In the genomic region with DNA sequence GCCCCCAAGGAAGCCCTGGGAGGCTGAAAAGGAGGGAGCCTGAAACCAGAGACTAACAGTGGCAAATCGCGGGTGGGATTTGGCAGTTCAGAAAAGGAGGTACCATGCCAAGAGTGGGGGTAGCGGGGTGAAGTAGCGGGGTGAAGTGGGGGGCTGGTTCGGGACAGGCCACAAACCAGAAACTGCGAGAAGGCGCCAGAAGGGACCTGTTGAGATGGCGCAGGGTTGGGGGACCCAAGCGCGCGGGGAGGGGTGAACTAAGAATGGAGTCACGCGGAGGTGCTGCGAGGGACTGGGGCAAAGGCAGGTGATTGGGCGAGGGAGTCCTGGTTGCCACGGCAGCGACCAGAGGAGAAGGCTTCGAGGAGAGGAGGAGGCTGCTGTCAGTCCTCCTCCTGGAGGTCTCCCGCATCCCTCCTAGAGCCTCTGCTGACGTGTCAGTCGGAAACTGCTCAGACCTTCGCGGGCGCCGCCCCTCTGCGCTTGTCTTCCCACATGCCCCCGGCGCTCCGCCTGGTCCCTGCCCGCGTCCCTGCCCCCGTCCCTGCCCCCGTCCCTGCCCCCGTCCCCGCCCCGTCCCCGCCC, we compare ENCODE assay signal across 8 cellular contexts. TPM values are rescaled to one million over a fixed set of nuclear protein-coding genes. Genes with fewer than 3 reads are reported as not detected.
DNase-seq lines count a peak whose midpoint lies in the region; ATAC-seq, FAIRE-seq and TF ChIP-seq lines count a peak whose summit lies in the region.

No MANE protein-coding gene starts in this region.

- peak; percentile 62; the same call in 1 of the 2 replicates for TF ChIP-seq POLR2A in H54 (IDR thresholded peaks at IDR 0.05; ENCODE audit: low read depth, low read length)

- peak; percentile 97 to 98 for ATAC-seq in natural killer cell treated with Interleukin-12 subunit alpha and Interleukin-12 subunit beta and Interleukin-15 and Interleukin-18, amount 100 ng/mL, for 72 hours

- intact Hi-C loops in activated T-helper 2 cell treated with anti-CD3 and anti-CD28 coated beads, Interferon-gamma antibody, Interleukin-2, Interleukin-4, amounts not matched to agents 10 μg/mL and 5 μg/mL and 100 μg/mL, durations not matched to agents 14 hours and 24 hours and 36 hours (cut with micrococcal nuclease) = loop anchor here (1.0 to 10.0 kb wide), 4 partner anchors 27 to 1743 kb away; a partner anchor contains a TSS

- peak overlapping the region; percentile 75 for H3K27ac Mint-ChIP-seq in activated T-helper 2 cell treated with anti-CD3 and anti-CD28 coated beads, Interferon-gamma antibody, Interleukin-2, Interleukin-4, amounts not matched to agents 10 μg/mL and 5 μg/mL and 100 μg/mL, durations not matched to agents 14 hours and 24 hours and 36 hours
- peak overlapping the region; percentile 69 to 90 for H3K27ac Mint-ChIP-seq in natural killer cell treated with Interleukin-12 subunit alpha and Interleukin-12 subunit beta and Interleukin-15 and Interleukin-18, amount 100 ng/mL, for 72 hours

- TF ChIP-seq CTCF in LNCaP clone FGC (IDR thresholded peaks at IDR 0.05; ENCODE audit: control insufficient read depth, extremely low read depth, insufficient read depth) = no peak

- DNase-seq in Daoy (ENCODE audit: low read depth) (peak; percentile 99), H54 (ENCODE audit: insufficient read length, low spot score) (peak; percentile 93), LNCaP clone FGC (ENCODE audit: low read depth) (peak; percentile 62), RPMI8226 (peak; percentile 95), fibroblast of peridontal ligament (ENCODE audit: extremely low read depth) (peak; percentile 98)
- DNase-seq in activated T-helper 2 cell treated with anti-CD3 and anti-CD28 coated beads, Interferon-gamma antibody, Interleukin-2, Interleukin-4, amounts not matched to agents 10 μg/mL and 5 μg/mL and 100 μg/mL, durations not matched to agents 14 hours and 24 hours and 36 hours (ENCODE audit: low spot score) = peak; percentile 89
- peak; percentile 96 for DNase-seq in natural killer cell treated with Interleukin-12 subunit alpha and Interleukin-12 subunit beta and Interleukin-15 and Interleukin-18, amount 100 ng/mL, for 72 hours (ENCODE audit: low spot score)
- DNase-seq in stimulated activated naive CD4-positive, alpha-beta T cell (lab: John Stamatoyannopoulos, UW) = peak; percentile 87 to 94 (median 90)

- H3K4me3 ChIP-seq in LNCaP clone FGC (ENCODE audit: low read depth, low read length) = peak overlapping the region; percentile 37

- H3K4me1 Mint-ChIP-seq in activated T-helper 2 cell treated with anti-CD3 and anti-CD28 coated beads, Interferon-gamma antibody, Interleukin-2, Interleukin-4, amounts not matched to agents 10 μg/mL and 5 μg/mL and 100 μg/mL, durations not matched to agents 14 hours and 24 hours and 36 hours (ENCODE audit: low read depth) = peaks cover 25% of the 10 kb centered on the region
- peaks cover 17 to 36% of the 10 kb centered on the region in 2 donors for H3K4me1 Mint-ChIP-seq in natural killer cell treated with Interleukin-12 subunit alpha and Interleukin-12 subunit beta and Interleukin-15 and Interleukin-18, amount 100 ng/mL, for 72 hours (ENCODE audit: low read depth in 2 of 2)

- FAIRE-seq in H54 (lab: Jason Lieb, UNC) = peak; percentile 66

- H3K27me3 Mint-ChIP-seq in activated T-helper 2 cell treated with anti-CD3 and anti-CD28 coated beads, Interferon-gamma antibody, Interleukin-2, Interleukin-4, amounts not matched to agents 10 μg/mL and 5 μg/mL and 100 μg/mL, durations not matched to agents 14 hours and 24 hours and 36 hours (ENCODE audit: low read depth) = peaks cover 36% of the 10 kb centered on the region
- peaks cover 26 to 39% of the 10 kb centered on the region in 2 donors for H3K27me3 Mint-ChIP-seq in natural killer cell treated with Interleukin-12 subunit alpha and Interleukin-12 subunit beta and Interleukin-15 and Interleukin-18, amount 100 ng/mL, for 72 hours

- peaks cover 8% of the 10 kb centered on the region for H3K36me3 Mint-ChIP-seq in activated T-helper 2 cell treated with anti-CD3 and anti-CD28 coated beads, Interferon-gamma antibody, Interleukin-2, Interleukin-4, amounts not matched to agents 10 μg/mL and 5 μg/mL and 100 μg/mL, durations not matched to agents 14 hours and 24 hours and 36 hours (ENCODE audit: low read depth)
- peaks cover 10% of the 10 kb centered on the region for H3K36me3 Mint-ChIP-seq in natural killer cell treated with Interleukin-12 subunit alpha and Interleukin-12 subunit beta and Interleukin-15 and Interleukin-18, amount 100 ng/mL, for 72 hours

- H3K9me3 Mint-ChIP-seq in activated T-helper 2 cell treated with anti-CD3 and anti-CD28 coated beads, Interferon-gamma antibody, Interleukin-2, Interleukin-4, amounts not matched to agents 10 μg/mL and 5 μg/mL and 100 μg/mL, durations not matched to agents 14 hours and 24 hours and 36 hours = no peaks in the 10 kb centered on the region
- no peaks in the 10 kb centered on the region for H3K9me3 Mint-ChIP-seq in natural killer cell treated with Interleukin-12 subunit alpha and Interleukin-12 subunit beta and Interleukin-15 and Interleukin-18, amount 100 ng/mL, for 72 hours

- H3K4me3 Mint-ChIP-seq in activated T-helper 2 cell treated with anti-CD3 and anti-CD28 coated beads, Interferon-gamma antibody, Interleukin-2, Interleukin-4, amounts not matched to agents 10 μg/mL and 5 μg/mL and 100 μg/mL, durations not matched to agents 14 hours and 24 hours and 36 hours (ENCODE audit: low read depth) = peak overlapping the region; percentile 80
- peak overlapping the region; percentile 86 for H3K4me3 Mint-ChIP-seq in natural killer cell treated with Interleukin-12 subunit alpha and Interleukin-12 subunit beta and Interleukin-15 and Interleukin-18, amount 100 ng/mL, for 72 hours

RNA-seq across cellular contexts. Expression of a gene that starts 0.4 kb away (rescaled TPM):
- 33.7 and 36.2 TPM in 2 replicates for total RNA-seq in Daoy (2014; rRNA removed; shearing (Covaris generic))
- total RNA-seq in activated T-helper 2 cell treated with anti-CD3 and anti-CD28 coated beads, Interferon-gamma antibody, Interleukin-2, Interleukin-4, amounts not matched to agents 10 μg/mL and 5 μg/mL and 100 μg/mL, durations not matched to agents 14 hours and 24 hours and 36 hours = 40.6 and 44.4 TPM in 2 replicates
- total RNA-seq in natural killer cell treated with Interleukin-12 subunit alpha and Interleukin-12 subunit beta and Interleukin-15 and Interleukin-18, amount 100 ng/mL, for 72 hours = 10 to 100 TPM; 41.0 to 43.6 TPM

RNA-seq across cellular contexts. Expression of a gene that starts 27.7 kb away (rescaled TPM):
- total RNA-seq in Daoy (2014; rRNA removed; shearing (Covaris generic)) = 36.3 and 51.9 TPM in 2 replicates
- 17.6 and 17.9 TPM in 2 replicates for total RNA-seq in activated T-helper 2 cell treated with anti-CD3 and anti-CD28 coated beads, Interferon-gamma antibody, Interleukin-2, Interleukin-4, amounts not matched to agents 10 μg/mL and 5 μg/mL and 100 μg/mL, durations not matched to agents 14 hours and 24 hours and 36 hours
- 10 to 100 TPM; 13.3 to 27.6 TPM for total RNA-seq in natural killer cell treated with Interleukin-12 subunit alpha and Interleukin-12 subunit beta and Interleukin-15 and Interleukin-18, amount 100 ng/mL, for 72 hours

Comparison
In these comparisons a context has a peak if more than half of its experiments do, and no peak if none do; other contexts are left out.
1. Peak in every context shown above with its lines: DNase-seq, ATAC-seq and H3K4me3 ChIP-seq.